In the genomic region with DNA sequence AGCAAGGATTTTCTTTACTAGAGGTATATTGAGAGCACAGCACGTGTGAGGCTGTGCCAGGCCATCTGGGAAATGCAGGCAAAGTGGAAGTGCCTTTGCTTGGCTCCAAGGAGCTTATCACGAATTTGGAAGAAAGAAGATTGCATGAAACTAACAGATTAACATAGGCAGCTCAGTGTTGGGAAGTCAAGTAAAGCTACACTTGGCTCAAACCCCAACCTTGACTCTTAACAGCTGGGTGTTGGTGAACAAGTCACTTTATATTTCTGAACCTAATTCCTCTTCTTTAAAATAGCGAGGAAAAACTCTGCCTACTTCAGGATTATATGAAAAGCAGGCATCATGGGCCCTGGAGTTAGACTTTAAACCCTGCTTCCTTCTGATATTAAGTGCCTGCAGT, we compare ENCODE assay signal across 22 cellular contexts.
A peak's percentile ranks its signal among the peaks of the same experiment; 100 is the strongest.
DNase-seq lines count a peak whose midpoint lies in the region; ATAC-seq, FAIRE-seq and TF ChIP-seq lines count a peak whose summit lies in the region.
"Had no signal": no experiment of that assay in that cellular context is flagged by ENCODE, and none has a peak within 500 bp of the region (broad histone marks: within the 10 kb centered on the region; RNA-seq: fewer than 3 reads in every experiment).

No MANE protein-coding gene starts in this region.

- DNase-seq in D341Med (ENCODE audit: low spot score) (peak; percentile 36), HTR-8/SVneo (ENCODE audit: insufficient read length, low spot score) (no peak), endodermal cell (peak; percentile 30), neural progenitor cell (ENCODE audit: low spot score) (no peak), chondrocyte (ENCODE audit: low spot score) (no peak), epidermal melanocyte (ENCODE audit: insufficient read length, low spot score) (no peak), dermis blood vessel endothelial cell (no peak)
- DNase-seq: DND-41; HCEC 1CT; MM.1S; NCI-H1092; NCI-H1436; NCI-H187 treated with DMSO at 0.1 percent for 48 hours; NK-92 treated with Interleukin-12 subunit alpha and Interleukin-12 subunit beta, amount 100 ng/mL, for 24 hours had no signal

- H3K27ac ChIP-seq in endodermal cell (ENCODE audit: low read depth, low read length) (no peak overlapping the region), neural progenitor cell (no peak overlapping the region)
- H3K27ac ChIP-seq: A549, SJSA1 had no signal

- FAIRE-seq in HTR-8/SVneo (lab: Jason Lieb, UNC): peak; percentile 4
- FAIRE-seq: A549, GM12878, HepG2, K562 had no signal

- H3K9ac ChIP-seq in endodermal cell (ENCODE audit: extremely low read depth, low read length, poor library complexity, severe bottlenecking): no peak overlapping the region
- H3K9ac ChIP-seq in neural progenitor cell: no peak overlapping the region

- peak overlapping the region; percentile 23 for H2AFZ ChIP-seq in neural progenitor cell (replicated peaks)

- H3K27me3 Mint-ChIP-seq in endodermal cell (ENCODE audit: insufficient read depth): no peaks in the 10 kb centered on the region
- peaks cover 7% of the 10 kb centered on the region for H3K27me3 Mint-ChIP-seq in neural progenitor cell (ENCODE audit: insufficient read depth, low read depth)
- no peaks in the 10 kb centered on the region for H3K27me3 Mint-ChIP-seq in chondrocyte (ENCODE audit: low read depth)

- H3K9me3 ChIP-seq in endodermal cell (ENCODE audit: control insufficient read depth, low read length): no peaks in the 10 kb centered on the region
- no peaks in the 10 kb centered on the region for H3K9me3 ChIP-seq in neural progenitor cell (ENCODE audit: low read depth)
- H3K9me3 ChIP-seq: A549, SJSA1 had no signal

- no peak overlapping the region for H3K4me3 ChIP-seq in endodermal cell (ENCODE audit: low read length)
- H3K4me3 ChIP-seq in neural progenitor cell: no peak overlapping the region
- H3K4me3 ChIP-seq: A549, GM12878, K562, SJSA1 had no signal

- H3K27me3 ChIP-seq in endodermal cell (ENCODE audit: control insufficient read depth, insufficient read depth, low read length, poor library complexity, severe bottlenecking): no peaks in the 10 kb centered on the region
- H3K27me3 ChIP-seq in neural progenitor cell: no peaks in the 10 kb centered on the region
- H3K27me3 ChIP-seq: SJSA1 had no signal

- no peak overlapping the region for H3K4me3 Mint-ChIP-seq in endodermal cell
- no peak overlapping the region for H3K4me3 Mint-ChIP-seq in neural progenitor cell
- no peak overlapping the region for H3K4me3 Mint-ChIP-seq in chondrocyte (ENCODE audit: unreplicated experiment)
- H3K4me3 Mint-ChIP-seq: B cell had no signal

- no peak for TF ChIP-seq CTCF in endodermal cell (conservative IDR thresholded peaks at IDR 0.05)
- no peak for TF ChIP-seq CTCF in neural progenitor cell (IDR thresholded peaks at IDR 0.05)
- no peak for TF ChIP-seq CTCF in chondrocyte (IDR thresholded peaks at IDR 0.05)

- H3K4me1 Mint-ChIP-seq in endodermal cell (peaks cover 48% of the 10 kb centered on the region), neural progenitor cell (peaks cover 28% of the 10 kb centered on the region), chondrocyte (ENCODE audit: low read depth) (peaks cover 56% of the 10 kb centered on the region)
- H3K4me1 Mint-ChIP-seq: B cell had no signal

- H3K4me2 ChIP-seq in neural progenitor cell: no peak overlapping the region
- H3K4me2 ChIP-seq: A549 had no signal

- H3K4me1 ChIP-seq in endodermal cell (ENCODE audit: control insufficient read depth, insufficient read depth, low read length): peaks cover 27% of the 10 kb centered on the region
- peaks cover 5% of the 10 kb centered on the region for H3K4me1 ChIP-seq in neural progenitor cell

- no peaks in the 10 kb centered on the region for H3K79me2 ChIP-seq in neural progenitor cell (ENCODE audit: low read depth)

- ATAC-seq in GM18873 (IDR thresholded peaks at IDR 0.05; ENCODE audit: low FRiP score, unreplicated experiment): no peak
- ATAC-seq: A549, GM12878, HepG2, K562, Panc1 had no signal

- H3K9me3 Mint-ChIP-seq in endodermal cell (no peaks in the 10 kb centered on the region), neural progenitor cell (no peaks in the 10 kb centered on the region), chondrocyte (ENCODE audit: low read depth) (no peaks in the 10 kb centered on the region)

- H3K27ac Mint-ChIP-seq in endodermal cell (no peak overlapping the region), neural progenitor cell (no peak overlapping the region), chondrocyte (ENCODE audit: unreplicated experiment) (no peak overlapping the region)
- H3K27ac Mint-ChIP-seq: B cell had no signal

- H3K36me3 Mint-ChIP-seq in endodermal cell (ENCODE audit: low read depth): no peaks in the 10 kb centered on the region
- H3K36me3 Mint-ChIP-seq in neural progenitor cell: no peaks in the 10 kb centered on the region
- H3K36me3 Mint-ChIP-seq in chondrocyte (ENCODE audit: low read depth): peaks cover 3% of the 10 kb centered on the region

- no peaks in the 10 kb centered on the region for H3F3A ChIP-seq in neural progenitor cell (ENCODE audit: low read depth)

- H4K20me1 ChIP-seq in neural progenitor cell (ENCODE audit: low read depth): no peaks in the 10 kb centered on the region

- WGBS in endodermal cell (ENCODE audit: insufficient coverage in 1 of 2, insufficient read length in 1 of 2), 2 experiments: 76 to 86% methylated on average over 3 of the region's 3 CpGs

- H3K36me3 ChIP-seq in endodermal cell (ENCODE audit: control insufficient read depth, insufficient read depth, low read length) (no peaks in the 10 kb centered on the region), neural progenitor cell (no peaks in the 10 kb centered on the region)
- H3K36me3 ChIP-seq: SJSA1 had no signal

Comparison
In these comparisons a context has a peak if more than half of its experiments do, and no peak if none do; other contexts are left out.
1. DNase-seq: peak in D341Med (single experiment) and endodermal cell (single experiment); none in HTR-8/SVneo (single experiment), neural progenitor cell (single experiment), chondrocyte (single experiment), epidermal melanocyte (single experiment) and dermis blood vessel endothelial cell (single experiment).